ENCODE assay signal across 13 cellular contexts in the genomic region with DNA sequence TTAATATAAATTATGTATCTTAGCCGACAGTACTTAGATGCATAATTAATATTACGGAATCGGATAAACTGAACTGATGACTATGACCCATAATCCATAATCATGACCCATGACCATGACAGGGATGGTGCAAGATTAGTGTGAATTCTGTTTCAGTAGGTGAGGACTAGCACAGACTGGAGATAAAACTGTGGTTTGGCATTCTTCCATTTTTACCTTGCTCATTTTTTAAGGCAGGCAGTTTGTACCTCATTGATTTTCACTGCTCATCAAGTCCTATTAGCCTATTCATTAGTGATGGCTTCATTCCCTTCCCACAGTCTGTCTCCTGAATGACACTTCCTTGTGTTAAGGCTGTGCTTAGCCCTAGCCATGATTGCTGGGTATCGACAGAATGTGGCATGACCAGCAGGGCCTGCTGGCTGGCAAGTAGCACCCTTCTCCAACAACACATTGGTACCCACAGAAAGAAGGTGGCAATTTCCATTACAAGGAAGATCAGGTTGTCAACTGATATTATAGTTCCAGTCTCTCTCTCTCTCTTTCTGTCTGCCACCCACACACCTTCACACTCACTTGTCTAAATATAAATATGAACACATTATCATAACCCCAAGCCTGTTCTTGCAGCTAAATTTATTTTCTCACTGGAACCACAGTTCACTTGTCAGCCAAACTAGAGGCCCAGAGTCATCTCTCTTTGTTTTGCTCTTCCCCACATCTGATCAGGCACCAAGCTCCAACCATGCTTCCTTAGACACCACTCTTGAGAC.
DNase-seq lines count a peak whose midpoint lies in the region; ATAC-seq lines count a peak whose summit lies in the region.
"Had no signal": no experiment of that assay in that cellular context is flagged by ENCODE, and none has a peak within 500 bp of the region (broad histone marks: within the 10 kb centered on the region; RNA-seq: fewer than 3 reads in every experiment).

No MANE protein-coding gene starts in this region.

- H3K36me3 ChIP-seq in BLaER1 treated with 17β-estradiol and CSF1 and Interleukin-3, amounts not matched to agents 10 nM and 100 nM = no peaks in the 10 kb centered on the region

- H3K27me3 ChIP-seq in BLaER1 treated with 17β-estradiol and CSF1 and Interleukin-3, amounts not matched to agents 10 nM and 100 nM = no peaks in the 10 kb centered on the region

- no peaks in the 10 kb centered on the region for H4K20me1 ChIP-seq in BLaER1 treated with 17β-estradiol and CSF1 and Interleukin-3, amounts not matched to agents 10 nM and 100 nM

- peaks cover 0 to 5% (median 0%) of the 10 kb centered on the region in 11 experiments; a peak in 2 of 22 replicates for H3K9me3 ChIP-seq in BLaER1 treated with 17β-estradiol and CSF1 and Interleukin-3, amounts not matched to agents 10 nM and 100 nM (replicated peaks in 1 of 11)

- H3K9ac ChIP-seq in BLaER1 treated with 17β-estradiol and CSF1 and Interleukin-3, amounts not matched to agents 10 nM and 100 nM = no peak overlapping the region

- peaks cover 7 to 32% (median 26%) of the 10 kb centered on the region in 10 experiments for H3K4me1 ChIP-seq in BLaER1 treated with 17β-estradiol and CSF1 and Interleukin-3, amounts not matched to agents 10 nM and 100 nM

- DNase-seq in HuH-7 (ENCODE audit: low spot score) (no peak), SIG-M5 (lab: John Stamatoyannopoulos, UW) (no peak), iPS-NIHi7 (ENCODE audit: extremely low spot score) (no peak)
- DNase-seq: activated CD8-positive, alpha-beta memory T cell treated with anti-CD3 and anti-CD28 coated beads, Interleukin-2, amount 10 ng/mL, durations not matched to agents 7 days and 5 days; NCI-H1092; small intestine; T-helper 9 cell had no signal

- H3K27ac ChIP-seq in BLaER1 treated with 17β-estradiol and CSF1 and Interleukin-3, amounts not matched to agents 10 nM and 100 nM = no peak overlapping the region
- H3K27ac ChIP-seq: HL-60 had no signal

- H3K4me3 ChIP-seq in BLaER1 treated with 17β-estradiol and CSF1 and Interleukin-3, amounts not matched to agents 10 nM and 100 nM = no peak overlapping the region

- peak overlapping the region in 6 of 11 experiments; percentile 6 to 59 (median 27); a peak in 6 of 22 replicates for H3K4me2 ChIP-seq in BLaER1 treated with 17β-estradiol and CSF1 and Interleukin-3, amounts not matched to agents 10 nM and 100 nM

- ATAC-seq in GM18907 (IDR thresholded peaks at IDR 0.05; ENCODE audit: unreplicated experiment) (peak; percentile 45), HG02885 (IDR thresholded peaks at IDR 0.05; ENCODE audit: poor library complexity, unreplicated experiment) (peak; percentile 74), esophagus mucosa (peak; percentile 31), HG03342 (IDR thresholded peaks at IDR 0.05; ENCODE audit: unreplicated experiment) (no peak)
- ATAC-seq: activated CD8-positive, alpha-beta memory T cell treated with anti-CD3 and anti-CD28 coated beads, Interleukin-2, amount 10 ng/mL, durations not matched to agents 7 days and 5 days had no signal
